8 cellular contexts compared by ENCODE assay signal in genomic region chr3:81758771-81759170, GRCh38. TPM values are rescaled to one million over a fixed set of nuclear protein-coding genes. Genes with fewer than 3 reads are reported as not detected.
A peak's percentile ranks its signal among the peaks of the same experiment; 100 is the strongest.
DNase-seq lines count a peak whose midpoint lies in the region; ATAC-seq, FAIRE-seq and TF ChIP-seq lines count a peak whose summit lies in the region.
"Not testable (repeated sequence)": the region's sequence is repeated elsewhere in the genome, so short reads cannot be mapped to it uniquely, and the experiment has no call there.

No MANE protein-coding gene starts in this region.

- intact Hi-C loops in K562 (cut with micrococcal nuclease): not testable (repeated sequence)

- not testable (repeated sequence) for H3K9ac ChIP-seq in Loucy (ENCODE audit: low read depth, low read length, poor library complexity, severe bottlenecking); K562 (ENCODE audit: insufficient read depth in 1 of 2, low read depth in 2 of 2, low read length in 2 of 2); keratinocyte (ENCODE audit: control insufficient read depth, extremely low read depth, insufficient read depth, low read length)
- peak overlapping the region; percentile 99 for H3K9ac ChIP-seq in skeletal muscle satellite cell (ENCODE audit: low read depth, low read length)

- not testable (repeated sequence) for FAIRE-seq in K562 (lab: Jason Lieb, UNC); keratinocyte (lab: Jason Lieb, UNC)

- H3K4me1 Mint-ChIP-seq in activated T-helper 17 cell treated with anti-CD3 and anti-CD28 coated beads, Interleukin-2, amount 50 U/mL, for 72 hours: peaks cover 36% of the 10 kb centered on the region

- H3K27ac ChIP-seq in ACC112 (ENCODE audit: low read depth, low read length) (peak overlapping the region; percentile 94), urinary bladder (ENCODE audit: low read depth) (peak overlapping the region; percentile 23)
- H3K27ac ChIP-seq in K562 (ENCODE audit: extremely low read depth, low read depth, low read length); keratinocyte (ENCODE audit: control insufficient read depth, insufficient read depth, low read length): not testable (repeated sequence)

- not testable (repeated sequence) for H3K27me3 Mint-ChIP-seq in activated T-helper 17 cell treated with anti-CD3 and anti-CD28 coated beads, Interleukin-2, amount 50 U/mL, for 72 hours

- in situ Hi-C loops in K562 (cut with MboI): not testable (repeated sequence)

- H3K4me2 ChIP-seq in Loucy (ENCODE audit: low read depth, low read length, poor library complexity, severe bottlenecking) (peak overlapping the region; percentile 79), keratinocyte (ENCODE audit: control insufficient read depth, extremely low read depth, insufficient read depth, low read depth, low read length) (peak overlapping the region; percentile 23), skeletal muscle satellite cell (ENCODE audit: low read length) (peak overlapping the region; percentile 94)
- not testable (repeated sequence) for H3K4me2 ChIP-seq in K562 (ENCODE audit: insufficient read depth, low read length)

- dilution Hi-C loops in keratinocyte (cut with MboI; ENCODE audit: extremely low pct_ligation_motif_present, low sequenced_read_pairs): not testable (repeated sequence)

- DNase-seq in K562 (ENCODE audit: extremely low read depth in 1 of 4, low spot score in 3 of 4); keratinocyte (ENCODE audit: low read depth, low spot score): not testable (repeated sequence)
- DNase-seq in fibroblast of gingiva (ENCODE audit: low read depth): peak; percentile 13

- TF ChIP-seq RAD21 in K562 (CRISPR knock-in tag; conservative IDR thresholded peaks at IDR 0.05 in 1 of 2, IDR thresholded peaks at IDR 0.05 in 1 of 2): not testable (repeated sequence)

- not testable (repeated sequence) for H3K9me1 ChIP-seq in K562 (ENCODE audit: control insufficient read depth, insufficient read depth, low read length); keratinocyte (ENCODE audit: control insufficient read depth, extremely low read depth, insufficient read depth, low read length)

- TF ChIP-seq CTCF in Loucy (conservative IDR thresholded peaks at IDR 0.05; ENCODE audit: low read length); K562 (IDR thresholded peaks at IDR 0.05 in 2 of 3, conservative IDR thresholded peaks at IDR 0.05 in 1 of 3; ENCODE audit: insufficient read depth in 2 of 3, low read depth in 1 of 3, low read length in 3 of 3); keratinocyte (optimal IDR thresholded peaks at IDR 0.05 in 1 of 3, IDR thresholded peaks at IDR 0.05 in 1 of 3, conservative IDR thresholded peaks at IDR 0.05 in 1 of 3; ENCODE audit: extremely low read depth in 1 of 3, insufficient read depth in 2 of 3, low read length in 3 of 3): not testable (repeated sequence)

- POLR2A ChIA-PET in K562 (lab: Yijun Ruan, JAX): not testable (repeated sequence)

- not testable (repeated sequence) for H4K20me1 ChIP-seq in Loucy (ENCODE audit: insufficient read depth, low read length, poor library complexity, severe bottlenecking); K562 (replicated peaks; ENCODE audit: control insufficient read depth, insufficient read depth, low read length); keratinocyte (ENCODE audit: control insufficient read depth, extremely low read depth, insufficient read depth, low read length)

- not testable (repeated sequence) for H3K27ac Mint-ChIP-seq in activated T-helper 17 cell treated with anti-CD3 and anti-CD28 coated beads, Interleukin-2, amount 50 U/mL, for 72 hours

- H3F3A ChIP-seq in Loucy (ENCODE audit: low read depth): not testable (repeated sequence)

- not testable (repeated sequence) for H3K27me3 ChIP-seq in ACC112 (ENCODE audit: insufficient read depth, low read length); Loucy (ENCODE audit: insufficient read depth, low read length, poor library complexity, severe bottlenecking); K562 (ENCODE audit: control insufficient read depth in 2 of 2, insufficient read depth in 2 of 2, low read length in 2 of 2); keratinocyte (ENCODE audit: control insufficient read depth, extremely low read depth, insufficient read depth, low read length); skeletal muscle satellite cell (ENCODE audit: control insufficient read depth, insufficient read depth, low read length)

- H3K9me3 Mint-ChIP-seq in activated T-helper 17 cell treated with anti-CD3 and anti-CD28 coated beads, Interleukin-2, amount 50 U/mL, for 72 hours: not testable (repeated sequence)

- not testable (repeated sequence) for H2AFZ ChIP-seq in ACC112 (ENCODE audit: low read length, unreplicated experiment); Loucy (ENCODE audit: low read length); K562 (ENCODE audit: low read depth, low read length); keratinocyte (ENCODE audit: control insufficient read depth, low read length)

- H3K9me2 ChIP-seq in Loucy (replicated peaks; ENCODE audit: low read depth, low read length): not testable (repeated sequence)

- not testable (repeated sequence) for BruUV-seq in K562 (replicated peaks; lab: Mats Ljungman, UMichigan)

- ATAC-seq in activated T-helper 17 cell treated with anti-CD3 and anti-CD28 coated beads, Interleukin-2, amount 50 U/mL, for 72 hours (replicated peaks); K562: not testable (repeated sequence)

- H3K4me3 ChIP-seq in ACC112 (ENCODE audit: low read depth, low read length) (peak overlapping the region; percentile 87), Loucy (ENCODE audit: low read length, poor library complexity, severe bottlenecking) (peak overlapping the region; percentile 76), skeletal muscle satellite cell (ENCODE audit: low read length) (peak overlapping the region; percentile 92)
- not testable (repeated sequence) for H3K4me3 ChIP-seq in K562; keratinocyte (ENCODE audit: control insufficient read depth in 2 of 3, extremely low read depth in 1 of 3, insufficient read depth in 2 of 3, low read depth in 1 of 3, low read length in 3 of 3); urinary bladder (ENCODE audit: low read depth, low read length)

- peaks cover 15% of the 10 kb centered on the region; the same call in 1 of the 2 replicates for H3K9me3 ChIP-seq in Loucy (ENCODE audit: insufficient read depth, low read depth, low read length)
- not testable (repeated sequence) for H3K9me3 ChIP-seq in K562 (replicated peaks; ENCODE audit: control insufficient read depth, insufficient read depth, low read depth, low read length); keratinocyte (ENCODE audit: control insufficient read depth, low read depth, low read length); skeletal muscle satellite cell (replicated peaks; ENCODE audit: low read length)

- 66% methylated on average over 4 of the region's 4 CpGs for WGBS in K562 (ENCODE audit: insufficient coverage, low coverage, missing lambda C conversion rate)
- 98% methylated on average over 4 of the region's 4 CpGs for WGBS in urinary bladder

- CTCF ChIA-PET in K562 (lab: Yijun Ruan, JAX; ENCODE audit: low intra/inter-chr PET ratio): not testable (repeated sequence)

- H3K36me3 Mint-ChIP-seq in activated T-helper 17 cell treated with anti-CD3 and anti-CD28 coated beads, Interleukin-2, amount 50 U/mL, for 72 hours (ENCODE audit: low read depth): peaks cover 73% of the 10 kb centered on the region

- not testable (repeated sequence) for TF ChIP-seq EP300 in K562 (IDR thresholded peaks at IDR 0.05; ENCODE audit: low read length)

- H3K79me2 ChIP-seq in ACC112 (ENCODE audit: control insufficient read depth, insufficient read depth, low read length, unreplicated experiment): peaks cover 68% of the 10 kb centered on the region
- H3K79me2 ChIP-seq in Loucy (ENCODE audit: insufficient read depth, low read length): peaks cover 67% of the 10 kb centered on the region
- peaks cover 26% of the 10 kb centered on the region for H3K79me2 ChIP-seq in K562 (ENCODE audit: control insufficient read depth, insufficient read depth, low read length)
- H3K79me2 ChIP-seq in keratinocyte (ENCODE audit: control insufficient read depth, insufficient read depth, low read length): peaks cover 31% of the 10 kb centered on the region

- H3K4me1 ChIP-seq in ACC112 (ENCODE audit: control insufficient read depth, insufficient read depth, low read length, unreplicated experiment): peaks cover 40% of the 10 kb centered on the region
- peaks cover 56% of the 10 kb centered on the region for H3K4me1 ChIP-seq in Loucy (ENCODE audit: insufficient read depth, low read length, poor library complexity, severe bottlenecking)
- peaks cover 3 to 12% of the 10 kb centered on the region in 2 experiments; a peak in 3 of 5 replicates for H3K4me1 ChIP-seq in K562 (replicated peaks in 1 of 2; ENCODE audit: control insufficient read depth in 2 of 2, insufficient read depth in 2 of 2, low read length in 2 of 2)
- peaks cover 28% of the 10 kb centered on the region for H3K4me1 ChIP-seq in keratinocyte (ENCODE audit: control insufficient read depth, extremely low read depth, insufficient read depth, low read length)
- H3K4me1 ChIP-seq in skeletal muscle satellite cell (ENCODE audit: control insufficient read depth, insufficient read depth, low read length): peaks cover 33% of the 10 kb centered on the region
- not testable (repeated sequence) for H3K4me1 ChIP-seq in urinary bladder (ENCODE audit: insufficient read depth)

- peaks cover 54% of the 10 kb centered on the region for H3K36me3 ChIP-seq in ACC112 (ENCODE audit: insufficient read depth, low read length)
- peaks cover 11% of the 10 kb centered on the region; the same call in 1 of the 2 replicates for H3K36me3 ChIP-seq in Loucy (ENCODE audit: insufficient read depth, low read length)
- peaks cover 16% of the 10 kb centered on the region; the same call in 2 of the 3 replicates for H3K36me3 ChIP-seq in K562 (ENCODE audit: control insufficient read depth, insufficient read depth, low read length)
- not testable (repeated sequence) for H3K36me3 ChIP-seq in keratinocyte (ENCODE audit: control insufficient read depth in 2 of 2, extremely low read depth in 1 of 2, insufficient read depth in 2 of 2, low read length in 2 of 2); urinary bladder (ENCODE audit: insufficient read depth)
- H3K36me3 ChIP-seq in skeletal muscle satellite cell (ENCODE audit: insufficient read depth, low read length): peaks cover 26% of the 10 kb centered on the region

- not testable (repeated sequence) for TF ChIP-seq POLR2A in K562 (conservative IDR thresholded peaks at IDR 0.05)

- H3K4me3 Mint-ChIP-seq in activated T-helper 17 cell treated with anti-CD3 and anti-CD28 coated beads, Interleukin-2, amount 50 U/mL, for 72 hours: peak overlapping the region; percentile 95

RNA-seq across cellular contexts. Expression of gene GBE1, which starts 2.7 kb away (rescaled TPM):
- 100 to 1,000 TPM in 1 of 2 donors, 10 to 100 TPM in 1; 64.4 to 251 TPM for total RNA-seq in activated T-helper 17 cell treated with anti-CD3 and anti-CD28 coated beads, Interleukin-2, amount 50 U/mL, for 72 hours
- total RNA-seq in K562 (2011; cell fraction: chromatin; rRNA removed; ENCODE audit: low replicate concordance): 23.8 and 50.0 TPM in 2 replicates
- 12.1 and 12.3 TPM in 2 replicates for total RNA-seq in K562 (2011; cell fraction: nucleolus; rRNA removed)
- 17.7 and 23.6 TPM in 2 replicates for total RNA-seq in K562 (2011; cell fraction: nucleoplasm; rRNA removed)
- 8.1 and 9.4 TPM in 2 replicates for total RNA-seq in K562 (2014; rRNA removed)
- 18.2 and 21.6 TPM in 2 replicates for total RNA-seq in K562 (2014; rRNA removed; fragmentation: Illumina TruSeq; extraction: Trizol)
- 20.0 and 23.4 TPM in 2 replicates for total RNA-seq in K562 (2015; rRNA removed; fragmentation: Illumina TruSeq; extraction: Trizol)
- total RNA-seq in K562 (2021): 13.8 TPM in 2 replicates
- polyA plus RNA-seq in K562 (2011; rRNA removed): 15.6 and 25.6 TPM in 2 replicates
- polyA plus RNA-seq in K562 (2011; cell fraction: cytosol; rRNA removed): 5.0 and 10.7 TPM in 2 replicates
- polyA plus RNA-seq in K562 (2011; cell fraction: nucleus; rRNA removed): 6.8 and 8.0 TPM in 2 replicates
- polyA plus RNA-seq in K562 (2012): 12.7 and 21.1 TPM in 2 replicates
- 12.2 and 13.1 TPM in 2 replicates for polyA plus RNA-seq in K562 (2014; fragmentation: Illumina TruSeq; extraction: Trizol)
- polyA plus RNA-seq in K562 (2014; fragmentation: Nextera tagmentation; extraction: Ambion mirVana): 1 to 10 TPM; 7.9 to 9.2 TPM
- 9.5 and 9.9 TPM in 2 replicates for polyA plus RNA-seq in K562 (2014; rRNA removed)
- polyA minus RNA-seq in K562 (2011; rRNA and poly(A)+ RNA removed): 45.0 and 45.3 TPM in 2 replicates
- polyA minus RNA-seq in K562 (2011; cell fraction: cytosol; rRNA and poly(A)+ RNA removed): 10.6 and 12.1 TPM in 2 replicates
- polyA minus RNA-seq in K562 (2011; cell fraction: nucleus; rRNA and poly(A)+ RNA removed): 36.9 and 43.8 TPM in 2 replicates
- 19.4 to 30.2 TPM (median 20.5 TPM) in 3 replicates for polyA plus RNA-seq in keratinocyte
- 25.1 TPM for polyA plus RNA-seq in keratinocyte (2011; ENCODE audit: low read depth)
- 16.7 and 33.5 TPM in 2 replicates for polyA plus RNA-seq in keratinocyte (2011; cell fraction: cytosol; rRNA removed)
- 18.6 and 27.7 TPM in 2 replicates for polyA plus RNA-seq in keratinocyte (2011; cell fraction: nucleus; rRNA removed)
- polyA plus RNA-seq in keratinocyte (2012; ENCODE audit: low replicate concordance): 21.4 and 35.7 TPM in 2 replicates
- 8.4 to 44.1 TPM (median 23.9 TPM) in 3 replicates for polyA minus RNA-seq in keratinocyte
- polyA minus RNA-seq in keratinocyte (2011; cell fraction: cytosol; rRNA and poly(A)+ RNA removed): 15.7 TPM
- 30.5 and 44.7 TPM in 2 replicates for polyA minus RNA-seq in keratinocyte (2011; cell fraction: nucleus; rRNA and poly(A)+ RNA removed)
- total RNA-seq in skeletal muscle satellite cell (2012; rRNA removed): 196 and 258 TPM in 2 replicates
- total RNA-seq in urinary bladder: 35.5 TPM
- polyA plus RNA-seq in urinary bladder: 32.6 TPM
